In genomic region chr1:196372896-196373536, GRCh38 we compare ENCODE assay signal across 9 cellular contexts.
A peak's percentile ranks its signal among the peaks of the same experiment; 100 is the strongest.
DNase-seq lines count a peak whose midpoint lies in the region; ATAC-seq, FAIRE-seq and TF ChIP-seq lines count a peak whose summit lies in the region.
"Had no signal": no experiment of that assay in that cellular context is flagged by ENCODE, and none has a peak within 500 bp of the region (broad histone marks: within the 10 kb centered on the region; RNA-seq: fewer than 3 reads in every experiment).

No MANE protein-coding gene starts in this region.

- TF ChIP-seq CTCF in Caco-2 (IDR thresholded peaks at IDR 0.05; ENCODE audit: insufficient read depth in 1 of 2, low read depth in 1 of 2, low read length in 1 of 2, severe bottlenecking in 1 of 2, unreplicated experiment in 1 of 2) (peak; percentile 33 to 47), RWPE2 (IDR thresholded peaks at IDR 0.05; ENCODE audit: poor library complexity, severe bottlenecking) (peak; percentile 83)

- no peaks in the 10 kb centered on the region for H3K36me3 ChIP-seq in Caco-2 (ENCODE audit: control insufficient read depth, insufficient read depth, low read length)
- no peaks in the 10 kb centered on the region for H3K36me3 ChIP-seq in RWPE2 (ENCODE audit: low read depth)

- H3K4me1 ChIP-seq in Caco-2 (no peaks in the 10 kb centered on the region), RWPE2 (ENCODE audit: insufficient read depth, poor library complexity, severe bottlenecking) (no peaks in the 10 kb centered on the region)

- DNase-seq in Caco-2 (no peak), RWPE2 (ENCODE audit: low spot score) (no peak), frontal cortex (ENCODE audit: low spot score in 2 of 2) (no peak), HuH-7.5 (ENCODE audit: low spot score) (no peak), HuH-7 (ENCODE audit: low spot score) (no peak)
- no peak for DNase-seq in activated T-cell treated with anti-CD3 and anti-CD28 coated beads, Interleukin-2, amount 50 U/mL, for 1 hour

- ATAC-seq in GM18909 (IDR thresholded peaks at IDR 0.05; ENCODE audit: poor library complexity, unreplicated experiment) (peak; percentile 81), HG03175 (IDR thresholded peaks at IDR 0.05; ENCODE audit: unreplicated experiment) (peak; percentile 81), RWPE2 (ENCODE audit: low read depth) (no peak)

- H3K9me3 Mint-ChIP-seq in Caco-2 (ENCODE audit: unreplicated experiment) = no peaks in the 10 kb centered on the region
- H3K9me3 Mint-ChIP-seq: T-helper 1 cell treated with Interleukin-12 subunit alpha and Interleukin-12 subunit beta and Interleukin-4 antibody, amounts not matched to agents 30 μg/mL and 1 μg/mL, for 36 hours had no signal

- H3K4me1 Mint-ChIP-seq in Caco-2 (ENCODE audit: low read depth, unreplicated experiment) = peaks cover 4% of the 10 kb centered on the region

- no peak overlapping the region for H3K27ac ChIP-seq in RWPE2 (ENCODE audit: poor library complexity, severe bottlenecking)

- POLR2A ChIA-PET in Caco-2 (lab: Charles Lee) = no interaction called here

- peak; percentile 65 for FAIRE-seq in frontal cortex (lab: Jason Lieb, UNC)

- intact Hi-C loops in Caco-2 (cut with micrococcal nuclease; ENCODE audit: unreplicated experiment) = loop anchor here (2.0 kb wide), 1 partner anchor 18 kb away; no protein-coding TSS in a partner anchor

- H3K4me3 ChIP-seq in Caco-2 (ENCODE audit: low read depth, low read length) (no peak overlapping the region), RWPE2 (ENCODE audit: severe bottlenecking) (no peak overlapping the region)

- H3K27ac Mint-ChIP-seq in Caco-2 (ENCODE audit: unreplicated experiment) = no peak overlapping the region
- H3K27ac Mint-ChIP-seq: T-helper 1 cell treated with Interleukin-12 subunit alpha and Interleukin-12 subunit beta and Interleukin-4 antibody, amounts not matched to agents 30 μg/mL and 1 μg/mL, for 36 hours had no signal

- H3K36me3 Mint-ChIP-seq in Caco-2 (ENCODE audit: insufficient read depth, unreplicated experiment) = no peaks in the 10 kb centered on the region

- no peaks in the 10 kb centered on the region for H3K27me3 ChIP-seq in Caco-2 (replicated peaks; ENCODE audit: control insufficient read depth, insufficient read depth, low read length)
- H3K27me3 ChIP-seq in RWPE2 (ENCODE audit: insufficient read depth, poor library complexity, severe bottlenecking) = no peaks in the 10 kb centered on the region

- CTCF ChIA-PET in Caco-2 (lab: Charles Lee) = no interaction called here

- no peak overlapping the region for H3K4me3 Mint-ChIP-seq in Caco-2 (ENCODE audit: unreplicated experiment)
- H3K4me3 Mint-ChIP-seq: T-helper 1 cell treated with Interleukin-12 subunit alpha and Interleukin-12 subunit beta and Interleukin-4 antibody, amounts not matched to agents 30 μg/mL and 1 μg/mL, for 36 hours had no signal

- no peaks in the 10 kb centered on the region for H3K9me3 ChIP-seq in Caco-2
- H3K9me3 ChIP-seq in RWPE2 (ENCODE audit: severe bottlenecking) = no peaks in the 10 kb centered on the region

- peaks cover 2% of the 10 kb centered on the region for H3K27me3 Mint-ChIP-seq in Caco-2 (ENCODE audit: insufficient read depth, unreplicated experiment)

- no TSS peak for BruUV-seq in Caco-2 (replicated peaks; lab: Mats Ljungman, UMichigan)
